Comparison of ENCODE assay signal across 9 cellular contexts in genomic region chrX:15497865-15498264, GRCh38. TPM values are rescaled to one million over a fixed set of nuclear protein-coding genes. Genes with fewer than 3 reads are reported as not detected.
A peak's percentile ranks its signal among the peaks of the same experiment; 100 is the strongest.
DNase-seq lines count a peak whose midpoint lies in the region; ATAC-seq and TF ChIP-seq lines count a peak whose summit lies in the region.
"Had no signal": no experiment of that assay in that cellular context is flagged by ENCODE, and none has a peak within 500 bp of the region (broad histone marks: within the 10 kb centered on the region; RNA-seq: fewer than 3 reads in every experiment).

No MANE protein-coding gene starts in this region.

- TF ChIP-seq CTCF in glutamatergic neuron (IDR thresholded peaks at IDR 0.05; ENCODE audit: partially characterized antibody, unreplicated experiment): peak; percentile 55

- TF ChIP-seq EP300 in Ishikawa (IDR thresholded peaks at IDR 0.05; ENCODE audit: borderline replicate concordance): no peak

- TF ChIP-seq RAD21 in Ishikawa (IDR thresholded peaks at IDR 0.05; ENCODE audit: low read depth): peak; percentile 73

- H3K4me1 Mint-ChIP-seq in glutamatergic neuron (ENCODE audit: low read depth, unreplicated experiment): no peaks in the 10 kb centered on the region

- no peaks in the 10 kb centered on the region for H3K9me3 Mint-ChIP-seq in glutamatergic neuron (ENCODE audit: unreplicated experiment)
- H3K9me3 Mint-ChIP-seq: activated naive CD4-positive, alpha-beta T cell treated with anti-CD3 and anti-CD28 coated beads, Interleukin-2, amount 50 U/mL, for 24 hours had no signal

- ATAC-seq in GM18868 (IDR thresholded peaks at IDR 0.05; ENCODE audit: unreplicated experiment) (no peak), GM18861 (IDR thresholded peaks at IDR 0.05; ENCODE audit: unreplicated experiment) (no peak)

- H3K4me3 Mint-ChIP-seq in glutamatergic neuron (ENCODE audit: unreplicated experiment): no peak overlapping the region
- H3K4me3 Mint-ChIP-seq: activated naive CD4-positive, alpha-beta T cell treated with anti-CD3 and anti-CD28 coated beads, Interleukin-2, amount 50 U/mL, for 24 hours had no signal

- DNase-seq in ELF-1 (ENCODE audit: low read depth, low spot score): peak; percentile 71
- peak; percentile 60 for DNase-seq in RKO (ENCODE audit: low spot score)
- peak; percentile 5 for DNase-seq in activated T-helper 9 cell treated with anti-CD3 and anti-CD28 coated beads, Interleukin-2, amount 50 U/mL, for 16 hours (ENCODE audit: low read depth)
- DNase-seq in glutamatergic neuron: peak; percentile 65
- peak; percentile 21 for DNase-seq in renal cortical epithelial cell (ENCODE audit: low read depth)

- H3K36me3 Mint-ChIP-seq in glutamatergic neuron (ENCODE audit: unreplicated experiment): no peaks in the 10 kb centered on the region
- H3K36me3 Mint-ChIP-seq: activated naive CD4-positive, alpha-beta T cell treated with anti-CD3 and anti-CD28 coated beads, Interleukin-2, amount 50 U/mL, for 24 hours had no signal

- H3K27me3 Mint-ChIP-seq in glutamatergic neuron (ENCODE audit: unreplicated experiment): peaks cover 3% of the 10 kb centered on the region

- H3K27ac Mint-ChIP-seq in glutamatergic neuron (ENCODE audit: unreplicated experiment): no peak overlapping the region
- H3K27ac Mint-ChIP-seq: activated naive CD4-positive, alpha-beta T cell treated with anti-CD3 and anti-CD28 coated beads, Interleukin-2, amount 50 U/mL, for 24 hours had no signal

TF ChIP-seq in Ishikawa, 13 proteins besides CTCF, POLR2A, EP300 and RAD21:
- no peak for TF ChIP-seq NFIC (IDR thresholded peaks at IDR 0.05)
- TF ChIP-seq FOXM1 (IDR thresholded peaks at IDR 0.05; ENCODE audit: borderline replicate concordance, low read depth): no peak
- TF ChIP-seq TAF1 (IDR thresholded peaks at IDR 0.05; ENCODE audit: low read depth): no peak
- no peak for TF ChIP-seq MAX (IDR thresholded peaks at IDR 0.05)
- TF ChIP-seq YY1 (IDR thresholded peaks at IDR 0.05; ENCODE audit: low read depth): no peak
- no peak for TF ChIP-seq ZBTB7A (IDR thresholded peaks at IDR 0.05; ENCODE audit: low read depth)
- no peak for TF ChIP-seq CEBPB (IDR thresholded peaks at IDR 0.05)
- no peak for TF ChIP-seq TCF12 (IDR thresholded peaks at IDR 0.05; ENCODE audit: low read depth)

RNA-seq across cellular contexts. Expression of gene BMX, which starts 2.7 kb away (rescaled TPM):
- total RNA-seq in glutamatergic neuron (ENCODE audit: unreplicated experiment) (not detected), renal cortical epithelial cell (0.15 and 0.35 TPM in 2 replicates)

RNA-seq across cellular contexts. Expression of gene PIR, which starts 4.7 kb away (rescaled TPM):
- 2.6 TPM for total RNA-seq in glutamatergic neuron (ENCODE audit: unreplicated experiment)
- 4.2 and 6.3 TPM in 2 replicates for total RNA-seq in renal cortical epithelial cell

Comparison
In these comparisons a context has a peak if more than half of its experiments do, and no peak if none do; other contexts are left out.
1. DNase-seq: peak in every context shown above with its lines; median percentile 71 in ELF-1; 65 in glutamatergic neuron; 60 in RKO; 21 in renal cortical epithelial cell; 5 in activated T-helper 9 cell treated with anti-CD3 and anti-CD28 coated beads, Interleukin-2, amount 50 U/mL, for 16 hours.